In the genomic region with DNA sequence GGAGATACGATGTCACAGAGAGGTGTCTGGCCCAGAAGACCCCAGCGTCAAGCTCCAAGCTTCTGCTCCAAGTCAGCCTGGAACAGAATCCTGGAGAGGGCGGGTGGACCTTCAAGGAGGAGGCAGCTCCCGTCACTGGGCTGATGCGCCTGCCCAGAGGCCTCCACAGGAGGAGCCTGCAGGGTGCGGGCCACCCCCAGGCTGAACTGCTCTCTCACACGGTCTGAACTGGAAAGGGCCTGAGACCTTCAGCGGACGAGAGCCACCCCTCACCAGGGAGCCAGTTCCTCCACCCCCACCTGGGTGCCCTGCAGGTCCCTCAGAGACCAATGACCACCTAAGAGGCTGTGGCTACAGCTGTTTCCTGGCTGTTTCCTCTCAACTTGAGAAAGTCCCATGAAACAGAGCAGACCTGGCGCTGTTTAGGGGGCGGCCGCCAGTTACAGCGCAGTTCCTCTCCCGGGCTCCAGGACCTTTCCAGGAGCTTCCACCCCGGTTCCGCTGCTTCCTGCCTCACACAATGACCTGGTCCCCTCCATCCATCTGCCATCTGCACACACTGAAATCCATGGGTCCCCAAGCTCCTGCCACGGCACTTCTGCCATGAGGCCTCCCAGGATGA, we compare ENCODE assay signal across 29 cellular contexts.
"Had no signal": no experiment of that assay in that cellular context is flagged by ENCODE, and none has a peak within 500 bp of the region (broad histone marks: within the 10 kb centered on the region; RNA-seq: fewer than 3 reads in every experiment).

No MANE protein-coding gene starts in this region.

- H3K9me3 ChIP-seq: breast epithelium, sigmoid colon, tibial artery had no signal

- H3K27me3 ChIP-seq: breast epithelium, hepatocyte, neural progenitor cell, sigmoid colon, tibial artery had no signal

- H2AFZ ChIP-seq: hepatocyte, neural progenitor cell had no signal

- H3K36me3 ChIP-seq: breast epithelium, neural progenitor cell, sigmoid colon, tibial artery, WERI-Rb-1 had no signal

- H3K4me1 ChIP-seq: breast epithelium had no signal

- H3K27ac ChIP-seq: breast epithelium, dorsolateral prefrontal cortex, hepatocyte, neural progenitor cell, sigmoid colon, tibial artery, WERI-Rb-1 had no signal

- H3K27me3 Mint-ChIP-seq: activated CD4-positive, alpha-beta T cell treated with anti-CD3 and anti-CD28 coated beads, Interleukin-2, amount 10 ng/mL, durations not matched to agents 7 days and 5 days; activated CD8-positive, alpha-beta memory T cell treated with anti-CD3 and anti-CD28 coated beads, Interleukin-2, amount 10 ng/mL, durations not matched to agents 7 days and 5 days; activated CD8-positive, alpha-beta T cell treated with anti-CD3 and anti-CD28 coated beads for 36 hours; activated naive CD4-positive, alpha-beta T cell treated with anti-CD3 and anti-CD28 coated beads, Interleukin-2, amount 50 U/mL, for 24 hours had no signal

- H3K36me3 Mint-ChIP-seq: activated CD8-positive, alpha-beta memory T cell treated with anti-CD3 and anti-CD28 coated beads, Interleukin-2, amount 10 ng/mL, durations not matched to agents 7 days and 5 days; mesothelial cell of epicardium; neural progenitor cell had no signal

- H3K4me2 ChIP-seq: hepatocyte, neural progenitor cell, smooth muscle cell had no signal

- DNase-seq: activated CD4-positive, alpha-beta T cell treated with anti-CD3 and anti-CD28 coated beads, Interleukin-2, amount 10 ng/mL, durations not matched to agents 7 days and 5 days; activated CD4-positive, CD25-positive, alpha-beta regulatory T cell treated with anti-CD3 and anti-CD28 coated beads, Interleukin-2, amount 50 U/mL, for 72 hours; activated CD8-positive, alpha-beta memory T cell treated with anti-CD3 and anti-CD28 coated beads, Interleukin-2, amount 10 ng/mL, durations not matched to agents 7 days and 5 days; activated CD8-positive, alpha-beta T cell treated with anti-CD3 and anti-CD28 coated beads for 36 hours; activated gamma-delta T cell treated with Interleukin-2 at 50 U/mL for 16 hours; amniotic stem cell; dorsolateral prefrontal cortex; effector memory CD8-positive, alpha-beta T cell; foreskin melanocyte; left ventricle myocardium superior; mammary epithelial cell; retina; sigmoid colon; stimulated activated CD4-positive, alpha-beta T cell treated with anti-CD3 and anti-CD28 coated beads, Interleukin-15, amount 100 ng/mL, for 24 hours; stimulated activated CD8-positive, alpha-beta memory T cell treated with anti-CD3 and anti-CD28 coated beads, Interleukin-4, amount 100 ng/mL, for 48 hours; stimulated activated naive CD8-positive, alpha-beta T cell treated with anti-CD3 and anti-CD28 coated beads, Interleukin-15, Interleukin-2, amounts not matched to agents 100 U/mL and 50 U/mL, for 24 hours; substantia nigra; tibial artery; WERI-Rb-1 had no signal

- H3K9ac ChIP-seq: neural progenitor cell had no signal

- ATAC-seq: activated CD8-positive, alpha-beta memory T cell treated with anti-CD3 and anti-CD28 coated beads, Interleukin-2, amount 10 ng/mL, durations not matched to agents 7 days and 5 days; activated CD8-positive, alpha-beta T cell treated with anti-CD3 and anti-CD28 coated beads for 36 hours; effector memory CD8-positive, alpha-beta T cell; esophagus mucosa; left ventricle myocardium superior; naive thymus-derived CD8-positive, alpha-beta T cell; stimulated activated naive CD8-positive, alpha-beta T cell treated with anti-CD3 and anti-CD28 coated beads, Interleukin-15, Interleukin-2, amounts not matched to agents 100 U/mL and 50 U/mL, for 24 hours had no signal

- H3K4me3 ChIP-seq: breast epithelium, dorsolateral prefrontal cortex, hepatocyte, neural progenitor cell, sigmoid colon, smooth muscle cell, tibial artery had no signal

- H3K4me3 Mint-ChIP-seq: activated CD4-positive, alpha-beta T cell treated with anti-CD3 and anti-CD28 coated beads, Interleukin-2, amount 10 ng/mL, durations not matched to agents 7 days and 5 days; activated CD8-positive, alpha-beta memory T cell treated with anti-CD3 and anti-CD28 coated beads, Interleukin-2, amount 10 ng/mL, durations not matched to agents 7 days and 5 days; activated CD8-positive, alpha-beta T cell treated with anti-CD3 and anti-CD28 coated beads for 36 hours; activated naive CD4-positive, alpha-beta T cell treated with anti-CD3 and anti-CD28 coated beads, Interleukin-2, amount 50 U/mL, for 24 hours; central memory CD8-positive, alpha-beta T cell; effector memory CD8-positive, alpha-beta T cell; mesothelial cell of epicardium; naive thymus-derived CD8-positive, alpha-beta T cell; neural progenitor cell had no signal

- H3K9me3 Mint-ChIP-seq: activated CD4-positive, alpha-beta T cell treated with anti-CD3 and anti-CD28 coated beads, Interleukin-2, amount 10 ng/mL, durations not matched to agents 7 days and 5 days; activated CD8-positive, alpha-beta T cell treated with anti-CD3 and anti-CD28 coated beads for 36 hours; activated naive CD4-positive, alpha-beta T cell treated with anti-CD3 and anti-CD28 coated beads, Interleukin-2, amount 50 U/mL, for 24 hours; central memory CD8-positive, alpha-beta T cell; mesothelial cell of epicardium; neural progenitor cell had no signal

- H3K27ac Mint-ChIP-seq: activated CD4-positive, alpha-beta T cell treated with anti-CD3 and anti-CD28 coated beads, Interleukin-2, amount 10 ng/mL, durations not matched to agents 7 days and 5 days; activated CD8-positive, alpha-beta memory T cell treated with anti-CD3 and anti-CD28 coated beads, Interleukin-2, amount 10 ng/mL, durations not matched to agents 7 days and 5 days; activated CD8-positive, alpha-beta T cell treated with anti-CD3 and anti-CD28 coated beads for 36 hours; activated naive CD4-positive, alpha-beta T cell treated with anti-CD3 and anti-CD28 coated beads, Interleukin-2, amount 50 U/mL, for 24 hours; effector memory CD8-positive, alpha-beta T cell; mesothelial cell of epicardium; naive thymus-derived CD8-positive, alpha-beta T cell; neural progenitor cell; progenitor cell of endocrine pancreas had no signal
